ENCODE assay signal across 21 cellular contexts in the genomic region with DNA sequence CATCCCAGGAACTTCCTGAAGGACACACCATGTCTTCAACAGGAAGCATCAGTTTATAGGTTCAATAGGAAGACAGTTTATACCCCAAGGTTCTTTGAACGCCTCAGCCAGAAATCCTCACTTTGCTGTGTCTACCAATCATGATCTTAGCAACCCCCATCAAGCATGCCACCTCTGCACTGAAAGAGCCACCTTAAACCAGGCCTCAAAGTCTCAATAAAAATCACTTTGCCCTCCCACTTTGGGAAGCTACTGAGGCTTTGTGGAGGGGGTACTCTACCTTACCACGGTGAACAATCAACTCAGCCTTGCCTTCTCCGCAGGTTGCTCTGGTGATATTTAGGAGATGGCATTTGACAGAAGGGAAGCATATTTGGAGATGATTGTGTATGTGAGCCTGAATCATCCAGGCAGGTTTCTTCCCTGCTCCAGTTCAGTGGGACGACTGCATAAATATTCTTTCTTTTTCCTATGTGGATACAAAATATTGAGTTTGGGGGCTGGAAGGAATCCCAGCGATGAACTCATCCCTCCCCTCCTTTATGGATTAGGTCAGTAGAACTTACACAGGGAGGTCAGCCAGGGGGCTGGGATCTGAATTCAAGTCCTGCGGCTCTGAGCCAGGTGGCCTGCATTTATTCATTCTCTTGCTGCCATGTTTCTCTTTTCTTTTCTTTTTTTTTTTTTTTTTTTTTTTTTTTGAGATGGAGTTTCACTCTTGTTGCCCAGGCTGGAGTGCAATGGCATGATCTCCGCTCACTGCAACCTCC. TPM values are rescaled to one million over a fixed set of nuclear protein-coding genes. Genes with fewer than 3 reads are reported as not detected.
DNase-seq lines count a peak whose midpoint lies in the region; ATAC-seq, FAIRE-seq and TF ChIP-seq lines count a peak whose summit lies in the region.
"Had no signal": no experiment of that assay in that cellular context is flagged by ENCODE, and none has a peak within 500 bp of the region (broad histone marks: within the 10 kb centered on the region; RNA-seq: fewer than 3 reads in every experiment).

No MANE protein-coding gene starts in this region.

- H3K36me3 ChIP-seq in heart right ventricle (no peaks in the 10 kb centered on the region), skeletal muscle tissue (ENCODE audit: control insufficient read depth in 3 of 3, insufficient read depth in 3 of 3, low read length in 3 of 3) (no peaks in the 10 kb centered on the region)
- H3K36me3 ChIP-seq: HAP-1 had no signal

- H3K9me3 Mint-ChIP-seq in glutamatergic neuron (ENCODE audit: unreplicated experiment): peaks cover 13% of the 10 kb centered on the region
- H3K9me3 Mint-ChIP-seq: CD8-positive, alpha-beta T cell; IgD-negative memory B cell had no signal

- no peak overlapping the region for H3K9ac ChIP-seq in skeletal muscle tissue (ENCODE audit: low read depth in 1 of 3, low read length in 3 of 3)

- H3K4me3 ChIP-seq in heart right ventricle: no peak overlapping the region
- no peak overlapping the region for H3K4me3 ChIP-seq in skeletal muscle tissue (ENCODE audit: low read length in 3 of 3)
- H3K4me3 ChIP-seq: HAP-1 had no signal

- H3K4me1 Mint-ChIP-seq in glutamatergic neuron (ENCODE audit: low read depth, unreplicated experiment): peaks cover 49% of the 10 kb centered on the region

- H3K27me3 ChIP-seq in heart right ventricle (no peaks in the 10 kb centered on the region), skeletal muscle tissue (ENCODE audit: control insufficient read depth in 3 of 3, insufficient read depth in 3 of 3, low read length in 3 of 3) (no peaks in the 10 kb centered on the region)

- H3K36me3 Mint-ChIP-seq in glutamatergic neuron (ENCODE audit: unreplicated experiment): no peaks in the 10 kb centered on the region
- H3K36me3 Mint-ChIP-seq: CD14-positive monocyte; CD8-positive, alpha-beta T cell; IgD-negative memory B cell had no signal

- H3K27ac ChIP-seq in heart right ventricle (peak overlapping the region in 6 of 10 donors; percentile 4 to 87 (median 30)), skeletal muscle tissue (ENCODE audit: low read depth, low read length) (peak overlapping the region; percentile 25)

- intact Hi-C loops in heart right ventricle (cut with DNase I) (loop anchor here in 7 of 10 donors (2.0 to 10.0 kb wide), 7 partner anchors 44 to 376 kb away; partner anchors contain the start of genes VASH1 (in 2 of the 7) and CIPC (in 1 of the 7)), left cardiac atrium (cut with DNase I) (no loop called here)

- ATAC-seq in heart right ventricle (no peak), left cardiac atrium (no peak), HG03175 (IDR thresholded peaks at IDR 0.05; ENCODE audit: unreplicated experiment) (no peak), GM21619 (IDR thresholded peaks at IDR 0.05; ENCODE audit: unreplicated experiment) (no peak)
- ATAC-seq: CD8-positive, alpha-beta T cell had no signal

- peak overlapping the region; percentile 34 for H3K4me3 Mint-ChIP-seq in glutamatergic neuron (ENCODE audit: unreplicated experiment)
- H3K4me3 Mint-ChIP-seq: B cell; CD14-positive monocyte; CD8-positive, alpha-beta T cell; IgD-negative memory B cell had no signal

- no peaks in the 10 kb centered on the region for H3K9me3 ChIP-seq in heart right ventricle
- H3K9me3 ChIP-seq in skeletal muscle tissue (ENCODE audit: control insufficient read depth in 3 of 3, low read length in 3 of 3): no peaks in the 10 kb centered on the region
- H3K9me3 ChIP-seq: HAP-1 had no signal

- peak overlapping the region; percentile 52 for H3K27ac Mint-ChIP-seq in glutamatergic neuron (ENCODE audit: unreplicated experiment)
- H3K27ac Mint-ChIP-seq: B cell; CD8-positive, alpha-beta T cell; IgD-negative memory B cell had no signal

- no peak for DNase-seq in heart right ventricle
- no peak for DNase-seq in left cardiac atrium
- no peak for DNase-seq in HTR-8/SVneo (ENCODE audit: insufficient read length, low spot score)
- no peak for DNase-seq in glutamatergic neuron
- DNase-seq in HUDEP-2 (lab: John Stamatoyannopoulos, UW; ENCODE audit: unreplicated experiment in 76 of 76): no peak
- DNase-seq: ACHN; CD8-positive, alpha-beta T cell; COR-L47; DMS153; DND-41; GDM1 had no signal

- no peak for TF ChIP-seq CTCF in heart right ventricle (IDR thresholded peaks at IDR 0.05)
- no peak for TF ChIP-seq CTCF in glutamatergic neuron (IDR thresholded peaks at IDR 0.05; ENCODE audit: partially characterized antibody, unreplicated experiment)

- peaks cover 13% of the 10 kb centered on the region for H3K27me3 Mint-ChIP-seq in glutamatergic neuron (ENCODE audit: unreplicated experiment)

- FAIRE-seq in HTR-8/SVneo (lab: Jason Lieb, UNC): peak; percentile 33
- FAIRE-seq: D721Med, GM12892, H1 had no signal

- 71 to 76% methylated on average over 7 of the region's 7 CpGs for WGBS in heart right ventricle, 2 donors

- H3K4me1 ChIP-seq in heart right ventricle: peaks cover 19 to 98% (median 84%) of the 10 kb centered on the region in 9 donors
- H3K4me1 ChIP-seq in skeletal muscle tissue (ENCODE audit: control insufficient read depth in 3 of 3, insufficient read depth in 3 of 3, low read length in 3 of 3): peaks cover 19 to 25% (median 20%) of the 10 kb centered on the region in 3 donors

RNA-seq across cellular contexts. Expression of gene VASH1, which starts 42.8 kb away (rescaled TPM):
- total RNA-seq in heart right ventricle (10 to 100 TPM in 8 of 10 donors, 1 to 10 TPM in 2; 9.1 to 20.2 (median 12.9) TPM), left cardiac atrium (100 to 1,000 TPM in 1 of 2 donors, 10 to 100 TPM in 1; 27.0 to 142 TPM), glutamatergic neuron (ENCODE audit: unreplicated experiment) (149 TPM), skeletal muscle tissue (24.0 TPM)
- polyA plus RNA-seq in heart right ventricle: 10 to 100 TPM; 13.2 to 13.6 TPM

Comparison
In these comparisons a context has a peak if more than half of its experiments do, and no peak if none do; other contexts are left out.
1. intact Hi-C loops: an anchor here in heart right ventricle (2.0 to 10.0 kb wide); none called in left cardiac atrium.